Comparison of ENCODE assay signal across 7 cellular contexts in genomic region chr17:49360796-49361128, GRCh38.
DNase-seq lines count a peak whose midpoint lies in the region; ATAC-seq and TF ChIP-seq lines count a peak whose summit lies in the region.

No MANE protein-coding gene starts in this region.

- ATAC-seq in GM21528 (IDR thresholded peaks at IDR 0.05; ENCODE audit: low FRiP score, unreplicated experiment) (peak; percentile 17), HG03571 (IDR thresholded peaks at IDR 0.05; ENCODE audit: unreplicated experiment) (no peak), HG02870 (IDR thresholded peaks at IDR 0.05; ENCODE audit: unreplicated experiment) (no peak)

- H3K4me2 ChIP-seq in OCI-LY3 (ENCODE audit: low read length) = peak overlapping the region; percentile 92

- no peak for DNase-seq in effector memory CD4-positive, alpha-beta T cell
- DNase-seq in activated gamma-delta T cell treated with Interleukin-2 at 50 U/mL for 16 hours = no peak

- H3K27me3 ChIP-seq in OCI-LY3 (ENCODE audit: low read depth, low read length) (no peaks in the 10 kb centered on the region), neuron (ENCODE audit: insufficient read depth, low read length) (no peaks in the 10 kb centered on the region)
- no peaks in the 10 kb centered on the region for H3K27me3 ChIP-seq in effector memory CD4-positive, alpha-beta T cell (replicated peaks; ENCODE audit: control insufficient read depth, insufficient read depth, low read length, poor library complexity, severe bottlenecking)

- H3K36me3 ChIP-seq in OCI-LY3 (replicated peaks; ENCODE audit: low read depth, low read length) (no peaks in the 10 kb centered on the region), neuron (ENCODE audit: insufficient read depth, low read length) (no peaks in the 10 kb centered on the region)
- no peaks in the 10 kb centered on the region for H3K36me3 ChIP-seq in effector memory CD4-positive, alpha-beta T cell (ENCODE audit: control insufficient read depth, insufficient read depth, low read length)

- peaks cover 39% of the 10 kb centered on the region for H4K20me1 ChIP-seq in OCI-LY3 (ENCODE audit: insufficient read depth, low read length)

- H3K4me3 ChIP-seq in OCI-LY3 (ENCODE audit: low read length) (peak overlapping the region; percentile 86), neuron (ENCODE audit: low read length) (peak overlapping the region; percentile 54)
- H3K4me3 ChIP-seq in effector memory CD4-positive, alpha-beta T cell (ENCODE audit: insufficient read depth, low read depth, low read length, poor library complexity, severe bottlenecking) = peak overlapping the region; percentile 82

- peak overlapping the region; percentile 88 for H3K9ac ChIP-seq in OCI-LY3 (ENCODE audit: low read length)

- H3K9me3 ChIP-seq in OCI-LY3 (ENCODE audit: insufficient read depth, low read length) (no peaks in the 10 kb centered on the region), neuron (ENCODE audit: low read length) (no peaks in the 10 kb centered on the region)
- no peaks in the 10 kb centered on the region for H3K9me3 ChIP-seq in effector memory CD4-positive, alpha-beta T cell (ENCODE audit: control insufficient read depth, low read length)

- no peak for TF ChIP-seq CTCF in OCI-LY3 (IDR thresholded peaks at IDR 0.05; ENCODE audit: low read depth, low read length)

- H3K27ac ChIP-seq in OCI-LY3 (ENCODE audit: low read length) = no peak overlapping the region
- H3K27ac ChIP-seq in effector memory CD4-positive, alpha-beta T cell (ENCODE audit: insufficient read depth, low read length, poor library complexity, severe bottlenecking) = peak overlapping the region; percentile 83

- H2AFZ ChIP-seq in OCI-LY3 (ENCODE audit: low read depth, low read length) (no peak overlapping the region), neuron (ENCODE audit: low read depth, low read length) (no peak overlapping the region)

- H3K4me1 ChIP-seq in OCI-LY3 (ENCODE audit: low read length) = peaks cover 26% of the 10 kb centered on the region
- peaks cover 31% of the 10 kb centered on the region for H3K4me1 ChIP-seq in effector memory CD4-positive, alpha-beta T cell (ENCODE audit: control insufficient read depth, insufficient read depth, low read length, poor library complexity, severe bottlenecking)
- H3K4me1 ChIP-seq in neuron (ENCODE audit: insufficient read depth, low read length) = peaks cover 31% of the 10 kb centered on the region

- H3K79me2 ChIP-seq in OCI-LY3 (ENCODE audit: low read length) = peaks cover 55% of the 10 kb centered on the region
